In the genomic region with DNA sequence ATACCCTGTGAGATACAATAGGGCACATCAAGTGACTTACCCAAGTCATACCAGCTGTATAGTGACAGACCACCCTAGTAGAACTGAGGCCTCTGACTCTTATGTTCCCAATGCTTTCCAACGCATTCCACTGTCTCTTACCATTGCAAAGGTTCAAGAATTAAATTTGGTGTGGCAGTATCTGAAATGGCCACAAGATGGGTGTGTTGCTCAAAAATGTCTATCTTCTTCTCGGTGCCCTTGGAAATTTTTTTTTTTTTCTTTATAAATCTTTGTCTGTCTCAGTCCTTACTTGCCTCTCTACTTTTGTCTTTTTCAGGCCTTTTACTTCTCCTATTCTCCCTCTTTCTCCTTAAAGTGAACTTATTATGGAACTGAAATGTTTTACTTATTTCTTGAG, we compare ENCODE assay signal across 8 cellular contexts. TPM values are rescaled to one million over a fixed set of nuclear protein-coding genes. Genes with fewer than 3 reads are reported as not detected.
DNase-seq lines count a peak whose midpoint lies in the region; FAIRE-seq and TF ChIP-seq lines count a peak whose summit lies in the region.

No MANE protein-coding gene starts in this region.

- H3K27me3 ChIP-seq in bronchial epithelial cell (ENCODE audit: control insufficient read depth, insufficient read depth, low read length), result no peaks in the 10 kb centered on the region

- peak; percentile 47 for TF ChIP-seq CTCF in bronchial epithelial cell (IDR thresholded peaks at IDR 0.05; ENCODE audit: insufficient read depth, low read length, severe bottlenecking)

- no peak overlapping the region for H3K4me3 ChIP-seq in bronchial epithelial cell (ENCODE audit: low read depth, low read length)

- DNase-seq in A172 (ENCODE audit: low spot score) (peak; percentile 52), ELF-1 (ENCODE audit: low read depth, low spot score) (peak; percentile 34), NOMO-1 (lab: John Stamatoyannopoulos, UW; ENCODE audit: unreplicated experiment in 2 of 2) (peak; percentile 5 to 25), bronchial epithelial cell (ENCODE audit: low read depth) (peak; percentile 42), lung microvascular endothelial cell (ENCODE audit: low read depth in 2 of 2) (peak; percentile 61 to 68), NCI-H187 (lab: John Stamatoyannopoulos, UW) (no peak), NCI-H345 treated with DMSO at 0.1 percent for 48 hours (lab: John Stamatoyannopoulos, UW; ENCODE audit: unreplicated experiment) (no peak)
- DNase-seq in stimulated activated naive CD4-positive, alpha-beta T cell treated with Interleukin-2 at 50 U/mL for 16 hours (lab: John Stamatoyannopoulos, UW), result no peak

- FAIRE-seq in bronchial epithelial cell (lab: Jason Lieb, UNC), result no peak

- peaks cover 6% of the 10 kb centered on the region for H3K36me3 ChIP-seq in bronchial epithelial cell (ENCODE audit: control insufficient read depth, insufficient read depth, low read length)

RNA-seq across cellular contexts. Expression of a gene that starts 48.4 kb away (rescaled TPM):
- not detected in 2 replicates for total RNA-seq in A172 (2014; rRNA removed; shearing (Covaris generic))
- total RNA-seq in bronchial epithelial cell, result 1.3 and 1.8 TPM in 2 replicates
- total RNA-seq in lung microvascular endothelial cell, result 0.44 and 0.60 TPM in 2 replicates

Comparison
In these comparisons a context has a peak if more than half of its experiments do, and no peak if none do; other contexts are left out.
1. DNase-seq: peak in A172 (single experiment), ELF-1 (single experiment), NOMO-1 (2 of 2), bronchial epithelial cell (single experiment) and lung microvascular endothelial cell (2 of 2); none in NCI-H187 (0 of 2), NCI-H345 treated with DMSO at 0.1 percent for 48 hours (single experiment) and stimulated activated naive CD4-positive, alpha-beta T cell treated with Interleukin-2 at 50 U/mL for 16 hours (single experiment).